In the genomic region with DNA sequence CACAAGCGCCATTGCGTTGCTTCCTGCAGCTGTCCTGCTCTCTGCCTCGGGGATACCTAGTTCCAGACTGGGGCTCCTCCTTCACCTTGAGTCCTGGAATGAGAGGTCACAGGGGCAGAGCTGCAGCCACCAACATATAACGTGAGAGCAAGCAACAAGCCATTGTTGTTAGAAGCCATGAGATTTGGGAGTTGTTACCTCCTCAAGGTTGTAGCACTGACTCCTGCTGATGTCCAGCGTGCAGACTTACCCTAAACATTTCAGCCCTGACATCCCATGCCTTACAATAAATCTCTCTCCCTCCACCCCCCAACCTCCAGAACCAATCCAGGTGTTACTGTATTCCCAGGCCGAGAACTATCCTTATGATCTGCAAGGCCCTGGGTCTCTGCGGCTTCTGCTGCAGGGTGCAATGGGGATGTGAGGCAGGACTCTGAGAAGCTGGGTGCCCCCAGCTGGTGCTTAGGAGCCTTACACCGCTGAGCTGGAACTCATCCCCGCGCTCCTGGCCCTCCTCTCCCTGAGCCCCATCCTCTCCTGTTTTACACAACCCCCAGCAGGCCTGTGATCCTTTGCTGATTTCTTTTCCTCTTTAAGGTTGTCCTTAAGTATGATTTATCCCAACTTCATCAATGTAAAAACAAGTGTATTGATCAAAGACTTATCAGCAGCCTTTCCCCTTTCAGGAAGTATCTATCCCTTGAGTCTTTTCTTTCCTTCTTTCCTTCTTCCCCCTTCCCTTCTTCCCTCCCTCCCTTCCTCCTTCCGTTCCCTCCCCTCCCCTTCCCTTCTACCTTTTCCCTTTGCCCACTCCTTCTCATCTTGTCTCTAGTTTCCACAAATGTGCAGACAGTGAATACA, we compare ENCODE assay signal across 8 cellular contexts.
DNase-seq lines count a peak whose midpoint lies in the region; ATAC-seq, FAIRE-seq and TF ChIP-seq lines count a peak whose summit lies in the region.

No MANE protein-coding gene starts in this region.

- peak; percentile 54 for DNase-seq in BE2C
- DNase-seq in HT-29 (ENCODE audit: low spot score) = peak; percentile 40
- peak; percentile 78 to 79 for DNase-seq in cardiac fibroblast (ENCODE audit: low read depth in 2 of 2)
- peak; percentile 41 for DNase-seq in HepG2 (ENCODE audit: low spot score)
- DNase-seq in NCI-H345 treated with DMSO at 0.1 percent for 48 hours (lab: John Stamatoyannopoulos, UW; ENCODE audit: unreplicated experiment) = no peak
- DNase-seq in NCI-H774 (lab: John Stamatoyannopoulos, UW) = no peak
- no peak for DNase-seq in GM12892 (ENCODE audit: insufficient read length)

- peak; percentile 48; the same call in 1 of the 2 replicates for TF ChIP-seq RAD21 in HepG2 (CRISPR knock-in tag; IDR thresholded peaks at IDR 0.05)

- no peaks in the 10 kb centered on the region for H3K9me3 ChIP-seq in BE2C
- H3K9me3 ChIP-seq in HepG2 (ENCODE audit: low read length) = no peaks in the 10 kb centered on the region

- H3K4me2 ChIP-seq in HepG2 (ENCODE audit: low read depth, low read length) = peak overlapping the region; percentile 50

- H3K79me2 ChIP-seq in HepG2 (ENCODE audit: insufficient read depth, low read length) = no peaks in the 10 kb centered on the region

- BruUV-seq in HepG2 (replicated peaks; lab: Mats Ljungman, UMichigan) = no TSS peak

- in situ Hi-C loops in HepG2 (cut with HindIII; ENCODE audit: extremely low pct_ligation_motif_present, low pct_unique_long_range_greater_than_20kb) = loop anchor here (5.0 kb wide), 1 partner anchor 102 kb away; no protein-coding TSS in a partner anchor

- TF ChIP-seq EP300 in HepG2 (IDR thresholded peaks at IDR 0.05; ENCODE audit: low read depth in 2 of 2, low read length in 2 of 2) (no peak), HepG2 (CRISPR knock-in tag; IDR thresholded peaks at IDR 0.05; ENCODE audit: borderline replicate concordance) (no peak)

- no peak overlapping the region for H2AFZ ChIP-seq in HepG2 (ENCODE audit: low read length)

- CTCF ChIA-PET in HepG2 (lab: Yijun Ruan, JAX; ENCODE audit: low intra/inter-chr PET ratio, low total read pairs) = interaction anchor here (2.5 kb wide), 1 partner anchor 99 kb away, joined by 8 read pairs; no protein-coding TSS in a partner anchor

- WGBS in HepG2 (ENCODE audit: low lambda C conversion rate) = 8% methylated on average over 10 of the region's 11 CpGs

- H3K27me3 ChIP-seq in BE2C = no peaks in the 10 kb centered on the region
- peaks cover 0 to 4% of the 10 kb centered on the region in 2 experiments; a peak in 3 of 5 replicates for H3K27me3 ChIP-seq in HepG2 (ENCODE audit: control insufficient read depth in 1 of 2, insufficient read depth in 2 of 2, low read length in 2 of 2)

- H3K27ac ChIP-seq in HepG2 (ENCODE audit: extremely low read length, insufficient read depth, low read length) = no peak overlapping the region

- intact Hi-C loops in HepG2 (cut with micrococcal nuclease; ENCODE audit: unreplicated experiment) = loop anchor here (1.0 kb wide), 1 partner anchor 100 kb away; no protein-coding TSS in a partner anchor

- FAIRE-seq in HepG2 (lab: Jason Lieb, UNC) = no peak
- FAIRE-seq in GM12892 (lab: Jason Lieb, UNC) = no peak

- H3K4me1 ChIP-seq in BE2C (no peaks in the 10 kb centered on the region), HepG2 (ENCODE audit: insufficient read depth, low read length) (peaks cover 21% of the 10 kb centered on the region)

- H3K4me3 ChIP-seq in BE2C (ENCODE audit: low read depth, low read length) = no peak overlapping the region
- no peak overlapping the region for H3K4me3 ChIP-seq in cardiac fibroblast (replicated peaks in 1 of 2; ENCODE audit: low read depth in 2 of 2, low read length in 2 of 2)
- H3K4me3 ChIP-seq in HepG2 (replicated peaks in 1 of 3; ENCODE audit: insufficient read depth in 1 of 3, low read depth in 2 of 3, low read length in 3 of 3) = peak overlapping the region in 1 of 3 experiments; percentile 16; a peak in 1 of 6 replicates

- POLR2A ChIA-PET in HepG2 (lab: Yijun Ruan, JAX) = interaction anchor here (0.6 kb wide), 1 partner anchor 378 kb away, joined by 4 read pairs; no protein-coding TSS in a partner anchor

- no peaks in the 10 kb centered on the region for H3K36me3 ChIP-seq in BE2C
- no peaks in the 10 kb centered on the region for H3K36me3 ChIP-seq in HepG2 (replicated peaks in 1 of 2; ENCODE audit: control insufficient read depth in 1 of 2, insufficient read depth in 2 of 2, low read length in 2 of 2)

- TF ChIP-seq CTCF in BE2C (IDR thresholded peaks at IDR 0.05; ENCODE audit: low read depth, low read length) (peak; percentile 65), cardiac fibroblast (IDR thresholded peaks at IDR 0.05; ENCODE audit: low read depth, low read length) (peak; percentile 74), HepG2 (CRISPR knock-in tag; IDR thresholded peaks at IDR 0.05) (peak; percentile 81)

- H4K20me1 ChIP-seq in HepG2 (ENCODE audit: insufficient read depth, low read length) = no peaks in the 10 kb centered on the region

- TF ChIP-seq POLR2A in HepG2 (IDR thresholded peaks at IDR 0.05; ENCODE audit: insufficient read depth in 1 of 2, low read depth in 2 of 2, low read length in 2 of 2) = no peak
- TF ChIP-seq POLR2A in GM12892 (IDR thresholded peaks at IDR 0.05; ENCODE audit: low read depth, low read length) = no peak

- H3K9ac ChIP-seq in HepG2 (ENCODE audit: insufficient read depth, low read depth, low read length) = no peak overlapping the region

- ATAC-seq in HepG2 = peak; percentile 99
- no peak for ATAC-seq in GM21515 (IDR thresholded peaks at IDR 0.05; ENCODE audit: unreplicated experiment)

TF ChIP-seq in HepG2, 621 proteins besides CTCF, POLR2A, EP300 and RAD21 (continues in another document):
- TF ChIP-seq HDAC2 (CRISPR knock-in tag; IDR thresholded peaks at IDR 0.05) = no peak
- no peak for TF ChIP-seq HNRNPL (IDR thresholded peaks at IDR 0.05; ENCODE audit: low read depth, low read length)
- TF ChIP-seq SUZ12 (IDR thresholded peaks at IDR 0.05; ENCODE audit: low read depth, low read length) = no peak
- no peak for TF ChIP-seq MEF2D (CRISPR knock-in tag; IDR thresholded peaks at IDR 0.05)
- TF ChIP-seq, protein P1, sequence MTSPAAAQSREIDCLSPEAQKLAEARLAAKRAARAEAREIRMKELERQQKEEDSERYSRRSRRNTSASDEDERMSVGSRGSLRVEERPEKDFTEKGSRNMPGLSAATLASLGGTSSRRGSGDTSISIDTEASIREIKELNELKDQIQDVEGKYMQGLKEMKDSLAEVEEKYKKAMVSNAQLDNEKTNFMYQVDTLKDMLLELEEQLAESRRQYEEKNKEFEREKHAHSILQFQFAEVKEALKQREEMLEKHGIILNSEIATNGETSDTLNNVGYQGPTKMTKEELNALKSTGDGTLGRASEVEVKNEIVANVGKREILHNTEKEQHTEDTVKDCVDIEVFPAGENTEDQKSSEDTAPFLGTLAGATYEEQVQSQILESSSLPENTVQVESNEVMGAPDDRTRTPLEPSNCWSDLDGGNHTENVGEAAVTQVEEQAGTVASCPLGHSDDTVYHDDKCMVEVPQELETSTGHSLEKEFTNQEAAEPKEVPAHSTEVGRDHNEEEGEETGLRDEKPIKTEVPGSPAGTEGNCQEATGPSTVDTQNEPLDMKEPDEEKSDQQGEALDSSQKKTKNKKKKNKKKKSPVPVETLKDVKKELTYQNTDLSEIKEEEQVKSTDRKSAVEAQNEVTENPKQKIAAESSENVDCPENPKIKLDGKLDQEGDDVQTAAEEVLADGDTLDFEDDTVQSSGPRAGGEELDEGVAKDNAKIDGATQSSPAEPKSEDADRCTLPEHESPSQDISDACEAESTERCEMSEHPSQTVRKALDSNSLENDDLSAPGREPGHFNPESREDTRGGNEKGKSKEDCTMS (CRISPR knock-in tag; conservative IDR thresholded peaks at IDR 0.05) = no peak
- TF ChIP-seq SMC3 (IDR thresholded peaks at IDR 0.05; ENCODE audit: low read length) = 0 out of 2 replicates have a peak, but pooled peaks have one; percentile 19
- TF ChIP-seq STAG1 (CRISPR knock-in tag; IDR thresholded peaks at IDR 0.05) = peak; percentile 74
- TF ChIP-seq ZNF282 (IDR thresholded peaks at IDR 0.05; ENCODE audit: partially characterized antibody) = no peak
- TF ChIP-seq NAIF1 (CRISPR knock-in tag; IDR thresholded peaks at IDR 0.05; ENCODE audit: borderline replicate concordance) = no peak
- TF ChIP-seq, protein P2, sequence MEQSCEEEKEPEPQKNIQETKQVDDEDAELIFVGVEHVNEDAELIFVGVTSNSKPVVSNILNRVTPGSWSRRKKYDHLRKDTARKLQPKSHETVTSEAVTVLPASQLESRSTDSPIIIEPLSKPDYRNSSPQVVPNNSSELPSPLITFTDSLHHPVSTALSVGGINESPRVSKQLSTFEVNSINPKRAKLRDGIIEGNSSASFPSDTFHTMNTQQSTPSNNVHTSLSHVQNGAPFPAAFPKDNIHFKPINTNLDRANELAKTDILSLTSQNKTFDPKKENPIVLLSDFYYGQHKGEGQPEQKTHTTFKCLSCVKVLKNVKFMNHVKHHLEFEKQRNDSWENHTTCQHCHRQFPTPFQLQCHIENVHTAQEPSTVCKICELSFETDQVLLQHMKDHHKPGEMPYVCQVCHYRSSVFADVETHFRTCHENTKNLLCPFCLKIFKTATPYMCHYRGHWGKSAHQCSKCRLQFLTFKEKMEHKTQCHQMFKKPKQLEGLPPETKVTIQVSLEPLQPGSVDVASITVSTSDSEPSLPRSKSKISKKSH (CRISPR knock-in tag; IDR thresholded peaks at IDR 0.05; ENCODE audit: borderline replicate concordance) = no peak
- TF ChIP-seq, protein P3, sequence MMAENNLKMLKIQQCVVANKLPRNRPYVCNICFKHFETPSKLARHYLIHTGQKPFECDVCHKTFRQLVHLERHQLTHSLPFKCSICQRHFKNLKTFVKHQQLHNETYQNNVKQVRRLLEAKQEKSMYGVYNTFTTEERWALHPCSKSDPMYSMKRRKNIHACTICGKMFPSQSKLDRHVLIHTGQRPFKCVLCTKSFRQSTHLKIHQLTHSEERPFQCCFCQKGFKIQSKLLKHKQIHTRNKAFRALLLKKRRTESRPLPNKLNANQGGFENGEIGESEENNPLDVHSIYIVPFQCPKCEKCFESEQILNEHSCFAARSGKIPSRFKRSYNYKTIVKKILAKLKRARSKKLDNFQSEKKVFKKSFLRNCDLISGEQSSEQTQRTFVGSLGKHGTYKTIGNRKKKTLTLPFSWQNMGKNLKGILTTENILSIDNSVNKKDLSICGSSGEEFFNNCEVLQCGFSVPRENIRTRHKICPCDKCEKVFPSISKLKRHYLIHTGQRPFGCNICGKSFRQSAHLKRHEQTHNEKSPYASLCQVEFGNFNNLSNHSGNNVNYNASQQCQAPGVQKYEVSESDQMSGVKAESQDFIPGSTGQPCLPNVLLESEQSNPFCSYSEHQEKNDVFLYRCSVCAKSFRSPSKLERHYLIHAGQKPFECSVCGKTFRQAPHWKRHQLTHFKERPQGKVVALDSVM (CRISPR knock-in tag; IDR thresholded peaks at IDR 0.05) = no peak
- TF ChIP-seq ZNF558 (CRISPR knock-in tag; IDR thresholded peaks at IDR 0.05; ENCODE audit: borderline replicate concordance) = no peak
- no peak for TF ChIP-seq GATAD1 (CRISPR knock-in tag; IDR thresholded peaks at IDR 0.05)

Comparison
In these comparisons a context has a peak if more than half of its experiments do, and no peak if none do; other contexts are left out.
1. DNase-seq: peak in BE2C (single experiment), HT-29 (single experiment), cardiac fibroblast (2 of 2) and HepG2 (single experiment); none in NCI-H345 treated with DMSO at 0.1 percent for 48 hours (single experiment), NCI-H774 (single experiment) and GM12892 (single experiment).
2. Peak in every context shown above with its lines, with median percentiles within 50 percentile points of each other: CTCF ChIP-seq.